In the genomic region with DNA sequence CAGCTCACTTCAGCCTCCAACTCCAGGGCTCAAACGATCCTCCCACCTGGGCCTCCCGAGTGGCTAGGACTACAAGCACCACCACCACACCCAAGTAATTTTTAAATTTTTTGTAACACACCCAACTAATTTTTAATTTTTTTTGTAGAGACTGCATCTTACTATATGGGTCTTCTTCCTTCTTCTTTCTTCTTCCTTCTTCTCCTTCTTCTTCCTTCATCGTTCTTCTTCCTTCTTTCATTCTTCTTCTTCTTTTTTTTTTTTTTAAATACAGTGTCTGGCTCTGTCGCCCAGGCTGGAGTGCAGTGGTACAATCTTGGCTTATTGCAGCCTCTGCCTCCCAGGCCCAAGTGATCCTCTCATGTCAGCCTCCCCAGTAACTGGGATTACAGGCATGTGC, we compare ENCODE assay signal across 9 cellular contexts. TPM values are rescaled to one million over a fixed set of nuclear protein-coding genes. Genes with fewer than 3 reads are reported as not detected.
DNase-seq lines count a peak whose midpoint lies in the region; ATAC-seq and TF ChIP-seq lines count a peak whose summit lies in the region.
"Had no signal": no experiment of that assay in that cellular context is flagged by ENCODE, and none has a peak within 500 bp of the region (broad histone marks: within the 10 kb centered on the region; RNA-seq: fewer than 3 reads in every experiment).

No MANE protein-coding gene starts in this region.

- H3K36me3 ChIP-seq in HEK293 (ENCODE audit: control insufficient read depth in 2 of 2, insufficient read depth in 1 of 2, low read length in 2 of 2) (peaks cover 0 to 10% of the 10 kb centered on the region in 2 experiments; a peak in 1 of 3 replicates), WERI-Rb-1 (no peaks in the 10 kb centered on the region; the same call in 1 of the 2 replicates), gastroesophageal sphincter (no peaks in the 10 kb centered on the region)

- H3K27me3 ChIP-seq in WERI-Rb-1 (ENCODE audit: insufficient read depth, low read depth, severe bottlenecking) (no peaks in the 10 kb centered on the region), gastroesophageal sphincter (no peaks in the 10 kb centered on the region)

- POLR2A ChIA-PET in HEK293 (lab: Yijun Ruan, JAX), result interaction anchor here (1.2 kb wide), 3 partner anchors 18 to 343 kb away, joined by 3 to 4 read pairs (median 3); no protein-coding TSS in a partner anchor

- H3K27ac ChIP-seq in HEK293 (ENCODE audit: extremely low read depth, low read depth, low read length) (peak overlapping the region; percentile 90), WERI-Rb-1 (peak overlapping the region; percentile 91), gastroesophageal sphincter (peak overlapping the region; percentile 74 to 98 (median 94)), skin epidermis (peak overlapping the region in 20 of 21 experiments; percentile 82 to 98 (median 95))

- no peak for TF ChIP-seq EP300 in gastroesophageal sphincter (IDR thresholded peaks at IDR 0.05)

- TF ChIP-seq CTCF in HEK293 (tag by site-specific recombination; IDR thresholded peaks at IDR 0.05) (no peak), WERI-Rb-1 (IDR thresholded peaks at IDR 0.05; ENCODE audit: low read depth, low read length) (no peak), gastroesophageal sphincter (IDR thresholded peaks at IDR 0.05) (no peak)

- peaks cover 7% of the 10 kb centered on the region for H3K4me1 ChIP-seq in HEK293 (ENCODE audit: control insufficient read depth, insufficient read depth, low read length)
- peaks cover 0 to 43% (median 12%) of the 10 kb centered on the region in 3 donors for H3K4me1 ChIP-seq in gastroesophageal sphincter

- H3K4me3 ChIP-seq in HEK293 (ENCODE audit: low read depth, low read length) (no peak overlapping the region), WERI-Rb-1 (ENCODE audit: low read depth, low read length) (no peak overlapping the region), gastroesophageal sphincter (peak overlapping the region; percentile 72 to 81), skin epidermis (peak overlapping the region in 3 of 7 experiments; percentile 52 to 89 (median 75))

- DNase-seq in WERI-Rb-1 (no peak), NCI-H774 (lab: John Stamatoyannopoulos, UW) (no peak), NK-92 (lab: John Stamatoyannopoulos, UW; ENCODE audit: unreplicated experiment) (no peak), occipital lobe (lab: John Stamatoyannopoulos, UW) (no peak), D341Med (ENCODE audit: low spot score) (no peak)
- DNase-seq: stimulated activated CD4-positive, alpha-beta T cell treated with anti-CD3 and anti-CD28 coated beads, Interleukin-4, amount 100 ng/mL, for 1 hour had no signal

- no peak for ATAC-seq in gastroesophageal sphincter

- H3K9me3 ChIP-seq in HEK293 (ENCODE audit: control insufficient read depth, insufficient read depth, low read depth, low read length) (no peaks in the 10 kb centered on the region), WERI-Rb-1 (ENCODE audit: severe bottlenecking) (no peaks in the 10 kb centered on the region), gastroesophageal sphincter (no peaks in the 10 kb centered on the region)

- 82 to 97% methylated on average over 3 to 4 of the region's 4 CpGs for WGBS in gastroesophageal sphincter (ENCODE audit: low coverage in 1 of 2), 2 donors

- CTCF ChIA-PET in HEK293 (lab: Yijun Ruan, JAX), result no interaction called here

- no peak for TF ChIP-seq POLR2A in gastroesophageal sphincter (IDR thresholded peaks at IDR 0.05)

TF ChIP-seq in HEK293, 187 proteins besides CTCF, POLR2A, EP300 and RAD21:
- TF ChIP-seq, protein P1, sequence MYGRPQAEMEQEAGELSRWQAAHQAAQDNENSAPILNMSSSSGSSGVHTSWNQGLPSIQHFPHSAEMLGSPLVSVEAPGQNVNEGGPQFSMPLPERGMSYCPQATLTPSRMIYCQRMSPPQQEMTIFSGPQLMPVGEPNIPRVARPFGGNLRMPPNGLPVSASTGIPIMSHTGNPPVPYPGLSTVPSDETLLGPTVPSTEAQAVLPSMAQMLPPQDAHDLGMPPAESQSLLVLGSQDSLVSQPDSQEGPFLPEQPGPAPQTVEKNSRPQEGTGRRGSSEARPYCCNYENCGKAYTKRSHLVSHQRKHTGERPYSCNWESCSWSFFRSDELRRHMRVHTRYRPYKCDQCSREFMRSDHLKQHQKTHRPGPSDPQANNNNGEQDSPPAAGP (tag by site-specific recombination; IDR thresholded peaks at IDR 0.05), result no peak
- TF ChIP-seq, protein P2, sequence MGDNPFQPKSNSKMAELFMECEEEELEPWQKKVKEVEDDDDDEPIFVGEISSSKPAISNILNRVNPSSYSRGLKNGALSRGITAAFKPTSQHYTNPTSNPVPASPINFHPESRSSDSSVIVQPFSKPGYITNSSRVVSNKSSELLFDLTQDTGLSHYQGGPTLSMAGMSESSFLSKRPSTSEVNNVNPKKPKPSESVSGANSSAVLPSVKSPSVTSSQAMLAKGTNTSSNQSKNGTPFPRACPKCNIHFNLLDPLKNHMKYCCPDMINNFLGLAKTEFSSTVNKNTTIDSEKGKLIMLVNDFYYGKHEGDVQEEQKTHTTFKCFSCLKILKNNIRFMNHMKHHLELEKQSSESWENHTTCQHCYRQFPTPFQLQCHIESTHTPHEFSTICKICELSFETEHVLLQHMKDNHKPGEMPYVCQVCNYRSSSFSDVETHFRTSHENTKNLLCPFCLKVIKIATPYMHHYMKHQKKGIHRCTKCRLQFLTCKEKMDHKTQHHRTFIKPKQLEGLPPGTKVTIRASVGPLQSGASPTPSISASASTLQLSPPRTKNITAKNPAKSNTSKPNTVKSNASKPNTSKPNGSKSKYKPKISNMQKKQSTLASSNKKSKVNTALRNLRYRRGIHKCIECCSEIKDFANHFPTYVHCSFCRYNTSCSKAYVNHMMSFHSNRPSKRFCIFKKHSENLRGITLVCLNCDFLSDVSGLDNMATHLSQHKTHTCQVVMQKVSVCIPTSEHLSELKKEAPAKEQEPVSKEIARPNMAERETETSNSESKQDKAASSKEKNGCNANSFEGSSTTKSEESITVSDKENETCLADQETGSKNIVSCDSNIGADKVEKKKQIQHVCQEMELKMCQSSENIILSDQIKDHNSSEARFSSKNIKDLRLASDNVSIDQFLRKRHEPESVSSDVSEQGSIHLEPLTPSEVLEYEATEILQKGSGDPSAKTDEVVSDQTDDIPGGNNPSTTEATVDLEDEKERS (tag by site-specific recombination; IDR thresholded peaks at IDR 0.05), result no peak
- no peak for TF ChIP-seq SP3 (tag by site-specific recombination; IDR thresholded peaks at IDR 0.05)
- TF ChIP-seq, protein P3, sequence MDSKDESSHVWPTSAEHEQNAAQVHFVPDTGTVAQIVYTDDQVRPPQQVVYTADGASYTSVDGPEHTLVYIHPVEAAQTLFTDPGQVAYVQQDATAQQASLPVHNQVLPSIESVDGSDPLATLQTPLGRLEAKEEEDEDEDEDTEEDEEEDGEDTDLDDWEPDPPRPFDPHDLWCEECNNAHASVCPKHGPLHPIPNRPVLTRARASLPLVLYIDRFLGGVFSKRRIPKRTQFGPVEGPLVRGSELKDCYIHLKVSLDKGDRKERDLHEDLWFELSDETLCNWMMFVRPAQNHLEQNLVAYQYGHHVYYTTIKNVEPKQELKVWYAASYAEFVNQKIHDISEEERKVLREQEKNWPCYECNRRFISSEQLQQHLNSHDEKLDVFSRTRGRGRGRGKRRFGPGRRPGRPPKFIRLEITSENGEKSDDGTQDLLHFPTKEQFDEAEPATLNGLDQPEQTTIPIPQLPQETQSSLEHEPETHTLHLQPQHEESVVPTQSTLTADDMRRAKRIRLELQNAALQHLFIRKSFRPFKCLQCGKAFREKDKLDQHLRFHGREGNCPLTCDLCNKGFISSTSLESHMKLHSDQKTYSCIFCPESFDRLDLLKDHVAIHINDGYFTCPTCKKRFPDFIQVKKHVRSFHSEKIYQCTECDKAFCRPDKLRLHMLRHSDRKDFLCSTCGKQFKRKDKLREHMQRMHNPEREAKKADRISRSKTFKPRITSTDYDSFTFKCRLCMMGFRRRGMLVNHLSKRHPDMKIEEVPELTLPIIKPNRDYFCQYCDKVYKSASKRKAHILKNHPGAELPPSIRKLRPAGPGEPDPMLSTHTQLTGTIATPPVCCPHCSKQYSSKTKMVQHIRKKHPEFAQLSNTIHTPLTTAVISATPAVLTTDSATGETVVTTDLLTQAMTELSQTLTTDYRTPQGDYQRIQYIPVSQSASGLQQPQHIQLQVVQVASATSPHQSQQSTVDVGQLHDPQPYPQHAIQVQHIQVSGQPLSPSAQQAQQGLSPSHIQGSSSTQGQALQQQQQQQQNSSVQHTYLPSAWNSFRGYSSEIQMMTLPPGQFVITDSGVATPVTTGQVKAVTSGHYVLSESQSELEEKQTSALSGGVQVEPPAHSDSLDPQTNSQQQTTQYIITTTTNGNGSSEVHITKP (tag by site-specific recombination; IDR thresholded peaks at IDR 0.05), result no peak
- no peak for TF ChIP-seq YY2 (tag by site-specific recombination; IDR thresholded peaks at IDR 0.05)
- no peak for TF ChIP-seq ZNF529 (tag by site-specific recombination; IDR thresholded peaks at IDR 0.05; ENCODE audit: insufficient replicate concordance)
- TF ChIP-seq OVOL3 (tag by site-specific recombination; IDR thresholded peaks at IDR 0.05), result no peak
- TF ChIP-seq ZNF2 (tag by site-specific recombination; IDR thresholded peaks at IDR 0.05), result no peak
- no peak for TF ChIP-seq ZNF621 (tag by site-specific recombination; IDR thresholded peaks at IDR 0.05)
- TF ChIP-seq, protein P4, sequence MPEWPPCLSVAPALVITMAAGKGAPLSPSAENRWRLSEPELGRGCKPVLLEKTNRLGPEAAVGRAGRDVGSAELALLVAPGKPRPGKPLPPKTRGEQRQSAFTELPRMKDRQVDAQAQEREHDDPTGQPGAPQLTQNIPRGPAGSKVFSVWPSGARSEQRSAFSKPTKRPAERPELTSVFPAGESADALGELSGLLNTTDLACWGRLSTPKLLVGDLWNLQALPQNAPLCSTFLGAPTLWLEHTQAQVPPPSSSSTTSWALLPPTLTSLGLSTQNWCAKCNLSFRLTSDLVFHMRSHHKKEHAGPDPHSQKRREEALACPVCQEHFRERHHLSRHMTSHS (tag by site-specific recombination; IDR thresholded peaks at IDR 0.05), result no peak
- TF ChIP-seq ZBTB1 (tag by site-specific recombination; IDR thresholded peaks at IDR 0.05), result no peak

RNA-seq across cellular contexts. Expression of a gene that starts 1.0 kb away (rescaled TPM):
- 10 to 100 TPM; 46.3 to 66.6 (median 59.8) TPM for total RNA-seq in gastroesophageal sphincter
- total RNA-seq in occipital lobe, result 48.0 TPM

RNA-seq across cellular contexts. Expression of a gene that starts 48.0 kb away (rescaled TPM):
- total RNA-seq in gastroesophageal sphincter (10 to 100 TPM; 14.7 to 20.1 (median 17.1) TPM), occipital lobe (10.0 TPM)

Comparison
In these comparisons a context has a peak if more than half of its experiments do, and no peak if none do; other contexts are left out.
1. H3K4me3 ChIP-seq: peak in gastroesophageal sphincter (2 of 2); none in HEK293 (single experiment) and WERI-Rb-1 (single experiment).
2. Peak in every context shown above with its lines, with median percentiles within 50 percentile points of each other: H3K27ac ChIP-seq.